ENCODE assay signal across 19 cellular contexts in genomic region chr1:47764461-47765046, GRCh38.
A peak's percentile ranks its signal among the peaks of the same experiment; 100 is the strongest.
DNase-seq lines count a peak whose midpoint lies in the region; TF ChIP-seq lines count a peak whose summit lies in the region.
"Had no signal": no experiment of that assay in that cellular context is flagged by ENCODE, and none has a peak within 500 bp of the region (broad histone marks: within the 10 kb centered on the region; RNA-seq: fewer than 3 reads in every experiment).

No MANE protein-coding gene starts in this region.

- H3K36me3 ChIP-seq in MG63: 0 out of 2 replicates have a peak, but pooled peaks cover 3% of the 10 kb centered on the region
- H3K36me3 ChIP-seq in osteoblast (ENCODE audit: insufficient read depth, low read length): no peaks in the 10 kb centered on the region
- H3K36me3 ChIP-seq: BE2C, Peyer's patch, SJSA1 had no signal

- H3K4me3 ChIP-seq in MG63 (no peak overlapping the region), osteoblast (ENCODE audit: insufficient read depth, low read length) (no peak overlapping the region)
- H3K4me3 ChIP-seq: Peyer's patch, SJSA1 had no signal

- H2AFZ ChIP-seq in osteoblast (ENCODE audit: low read length): no peak overlapping the region

- no peaks in the 10 kb centered on the region for H3K36me3 Mint-ChIP-seq in chondrocyte (ENCODE audit: low read depth)
- no peaks in the 10 kb centered on the region for H3K36me3 Mint-ChIP-seq in activated T-helper 2 cell treated with anti-CD3 and anti-CD28 coated beads, Interferon-gamma antibody, Interleukin-2, Interleukin-4, amounts not matched to agents 10 μg/mL and 5 μg/mL and 100 μg/mL, durations not matched to agents 14 hours and 24 hours and 36 hours (ENCODE audit: low read depth)
- H3K36me3 Mint-ChIP-seq: CD4-positive, CD25-positive, alpha-beta regulatory T cell had no signal

- peaks cover 12% of the 10 kb centered on the region for H3K27me3 Mint-ChIP-seq in chondrocyte (ENCODE audit: low read depth)
- H3K27me3 Mint-ChIP-seq in activated T-helper 2 cell treated with anti-CD3 and anti-CD28 coated beads, Interferon-gamma antibody, Interleukin-2, Interleukin-4, amounts not matched to agents 10 μg/mL and 5 μg/mL and 100 μg/mL, durations not matched to agents 14 hours and 24 hours and 36 hours (ENCODE audit: low read depth): no peaks in the 10 kb centered on the region
- H3K27me3 Mint-ChIP-seq: CD4-positive, CD25-positive, alpha-beta regulatory T cell had no signal

- no peaks in the 10 kb centered on the region for H3K27me3 ChIP-seq in MG63
- H3K27me3 ChIP-seq in osteoblast (ENCODE audit: insufficient read depth, low read length): peaks cover 3% of the 10 kb centered on the region
- H3K27me3 ChIP-seq: BE2C, Peyer's patch, SJSA1 had no signal

- H3K4me3 Mint-ChIP-seq in chondrocyte (ENCODE audit: unreplicated experiment): no peak overlapping the region
- no peak overlapping the region for H3K4me3 Mint-ChIP-seq in activated T-helper 2 cell treated with anti-CD3 and anti-CD28 coated beads, Interferon-gamma antibody, Interleukin-2, Interleukin-4, amounts not matched to agents 10 μg/mL and 5 μg/mL and 100 μg/mL, durations not matched to agents 14 hours and 24 hours and 36 hours (ENCODE audit: low read depth)
- H3K4me3 Mint-ChIP-seq: CD4-positive, CD25-positive, alpha-beta regulatory T cell had no signal

- H3K9me3 Mint-ChIP-seq in chondrocyte (ENCODE audit: low read depth): no peaks in the 10 kb centered on the region
- no peaks in the 10 kb centered on the region for H3K9me3 Mint-ChIP-seq in activated T-helper 2 cell treated with anti-CD3 and anti-CD28 coated beads, Interferon-gamma antibody, Interleukin-2, Interleukin-4, amounts not matched to agents 10 μg/mL and 5 μg/mL and 100 μg/mL, durations not matched to agents 14 hours and 24 hours and 36 hours

- no peaks in the 10 kb centered on the region for H3K9me3 ChIP-seq in MG63
- H3K9me3 ChIP-seq in osteoblast (ENCODE audit: low read depth, low read length): no peaks in the 10 kb centered on the region
- H3K9me3 ChIP-seq: BE2C, Peyer's patch, SJSA1 had no signal

- H3K4me2 ChIP-seq in osteoblast (ENCODE audit: insufficient read depth, low read length): no peak overlapping the region

- TF ChIP-seq CTCF in C4-2B (conservative IDR thresholded peaks at IDR 0.05): no peak
- TF ChIP-seq CTCF in chondrocyte (IDR thresholded peaks at IDR 0.05): no peak
- no peak for TF ChIP-seq CTCF in osteoblast (IDR thresholded peaks at IDR 0.05; ENCODE audit: extremely low read depth, low read depth, low read length)

- no peaks in the 10 kb centered on the region for H3K4me1 ChIP-seq in osteoblast (ENCODE audit: insufficient read depth, low read length)
- H3K4me1 ChIP-seq: BE2C, Peyer's patch had no signal

- intact Hi-C loops in activated T-helper 2 cell treated with anti-CD3 and anti-CD28 coated beads, Interferon-gamma antibody, Interleukin-2, Interleukin-4, amounts not matched to agents 10 μg/mL and 5 μg/mL and 100 μg/mL, durations not matched to agents 14 hours and 24 hours and 36 hours (cut with micrococcal nuclease): no loop called here

- peak; percentile 73 for DNase-seq in MG63
- peak; percentile 64 for DNase-seq in chondrocyte (ENCODE audit: low spot score)
- peak; percentile 9 for DNase-seq in osteoblast (ENCODE audit: insufficient read length, low spot score, missing footprints)
- DNase-seq in NCI-H2171 treated with DMSO at 0.1 percent for 48 hours (lab: John Stamatoyannopoulos, UW): no peak
- no peak for DNase-seq in activated T-helper 2 cell treated with anti-CD3 and anti-CD28 coated beads, Interferon-gamma antibody, Interleukin-2, Interleukin-4, amounts not matched to agents 10 μg/mL and 5 μg/mL and 100 μg/mL, durations not matched to agents 14 hours and 24 hours and 36 hours (ENCODE audit: low spot score)
- no peak for DNase-seq in hypothalamus (lab: John Stamatoyannopoulos, UW)
- DNase-seq: BE2C; CD4-positive, CD25-positive, alpha-beta regulatory T cell; EL; KG1; NCI-H1092 treated with DMSO at 0.1 percent for 48 hours; NCI-H146; NCI-H2029; NCI-H226; NCI-H510A treated with DMSO at 0.1 percent for 48 hours; NCI-H748 treated with DMSO at 0.1 percent for 48 hours; Peyer's patch had no signal

- H3K27ac Mint-ChIP-seq in chondrocyte (ENCODE audit: unreplicated experiment): no peak overlapping the region
- H3K27ac Mint-ChIP-seq in activated T-helper 2 cell treated with anti-CD3 and anti-CD28 coated beads, Interferon-gamma antibody, Interleukin-2, Interleukin-4, amounts not matched to agents 10 μg/mL and 5 μg/mL and 100 μg/mL, durations not matched to agents 14 hours and 24 hours and 36 hours: no peak overlapping the region
- H3K27ac Mint-ChIP-seq: CD4-positive, CD25-positive, alpha-beta regulatory T cell had no signal

- H4K20me1 ChIP-seq in osteoblast (ENCODE audit: insufficient read depth, low read length): peaks cover 2% of the 10 kb centered on the region

- peaks cover 11% of the 10 kb centered on the region for H3K4me1 Mint-ChIP-seq in chondrocyte (ENCODE audit: low read depth)
- H3K4me1 Mint-ChIP-seq in activated T-helper 2 cell treated with anti-CD3 and anti-CD28 coated beads, Interferon-gamma antibody, Interleukin-2, Interleukin-4, amounts not matched to agents 10 μg/mL and 5 μg/mL and 100 μg/mL, durations not matched to agents 14 hours and 24 hours and 36 hours (ENCODE audit: low read depth): no peaks in the 10 kb centered on the region
- H3K4me1 Mint-ChIP-seq: CD4-positive, CD25-positive, alpha-beta regulatory T cell had no signal

- H3K27ac ChIP-seq in C4-2B (peak overlapping the region; percentile 7; the same call in 1 of the 2 replicates), osteoblast (ENCODE audit: low read depth, low read length) (no peak overlapping the region)
- H3K27ac ChIP-seq: Peyer's patch, SJSA1 had no signal

- no peaks in the 10 kb centered on the region for H3K79me2 ChIP-seq in osteoblast (ENCODE audit: insufficient read depth, low read length)

Comparison
In these comparisons a context has a peak if more than half of its experiments do, and no peak if none do; other contexts are left out.
1. DNase-seq: peak in MG63 (single experiment), chondrocyte (single experiment) and osteoblast (single experiment); none in NCI-H2171 treated with DMSO at 0.1 percent for 48 hours (single experiment), activated T-helper 2 cell treated with anti-CD3 and anti-CD28 coated beads, Interferon-gamma antibody, Interleukin-2, Interleukin-4, amounts not matched to agents 10 μg/mL and 5 μg/mL and 100 μg/mL, durations not matched to agents 14 hours and 24 hours and 36 hours (single experiment) and hypothalamus (0 of 51).